In the genomic region with DNA sequence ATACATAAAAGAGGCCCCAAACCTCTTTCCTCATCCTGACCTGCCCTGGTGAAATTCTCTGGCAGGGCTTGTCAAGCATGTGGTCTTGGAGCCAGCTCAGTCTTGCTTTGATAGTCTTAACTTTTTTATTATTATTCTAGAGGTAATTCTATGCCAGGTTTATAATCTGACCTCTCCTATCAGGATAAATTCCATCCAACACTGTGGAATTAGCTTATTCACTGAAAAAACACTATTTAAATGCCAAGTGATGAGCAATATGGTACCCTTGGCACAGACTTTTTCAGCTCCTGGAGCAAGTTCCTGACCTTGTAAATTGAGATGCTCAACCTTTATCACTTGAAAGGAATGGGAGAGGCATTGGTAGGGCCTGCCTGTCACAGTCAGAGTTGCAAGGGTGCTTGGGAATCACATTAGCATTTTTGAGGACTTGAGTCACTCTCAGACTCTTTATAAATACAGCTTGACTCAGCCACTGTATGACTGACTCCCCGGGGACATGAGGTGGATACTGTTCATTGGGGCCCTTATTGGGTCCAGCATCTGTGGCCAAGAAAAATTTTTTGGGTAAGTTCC, we compare ENCODE assay signal across 10 cellular contexts. TPM values are rescaled to one million over a fixed set of nuclear protein-coding genes. Genes with fewer than 3 reads are reported as not detected.
DNase-seq lines count a peak whose midpoint lies in the region; ATAC-seq and TF ChIP-seq lines count a peak whose summit lies in the region.
"Had no signal": no experiment of that assay in that cellular context is flagged by ENCODE, and none has a peak within 500 bp of the region (broad histone marks: within the 10 kb centered on the region; RNA-seq: fewer than 3 reads in every experiment).

A gene with protein sequence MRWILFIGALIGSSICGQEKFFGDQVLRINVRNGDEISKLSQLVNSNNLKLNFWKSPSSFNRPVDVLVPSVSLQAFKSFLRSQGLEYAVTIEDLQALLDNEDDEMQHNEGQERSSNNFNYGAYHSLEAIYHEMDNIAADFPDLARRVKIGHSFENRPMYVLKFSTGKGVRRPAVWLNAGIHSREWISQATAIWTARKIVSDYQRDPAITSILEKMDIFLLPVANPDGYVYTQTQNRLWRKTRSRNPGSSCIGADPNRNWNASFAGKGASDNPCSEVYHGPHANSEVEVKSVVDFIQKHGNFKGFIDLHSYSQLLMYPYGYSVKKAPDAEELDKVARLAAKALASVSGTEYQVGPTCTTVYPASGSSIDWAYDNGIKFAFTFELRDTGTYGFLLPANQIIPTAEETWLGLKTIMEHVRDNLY (plus strand): TSS at position 480 of the 576 bp plus-strand sequence. CDS start 20 bp downstream, at position 500.

- H3K9me3 Mint-ChIP-seq in CD4-positive, alpha-beta memory T cell = peaks cover 0 to 2% (median 0%) of the 10 kb centered on the region in 8 donors

- H3K4me1 ChIP-seq in RWPE2 (ENCODE audit: insufficient read depth, poor library complexity, severe bottlenecking) = peaks cover 46% of the 10 kb centered on the region
- H3K4me1 ChIP-seq in CD4-positive, alpha-beta memory T cell (ENCODE audit: insufficient read depth, low read length) = no peaks in the 10 kb centered on the region

- TF ChIP-seq CTCF in RWPE2 (IDR thresholded peaks at IDR 0.05; ENCODE audit: poor library complexity, severe bottlenecking) (no peak), fibroblast of pulmonary artery (IDR thresholded peaks at IDR 0.05; ENCODE audit: low read length, missing control alignments) (no peak)

- H3K4me3 ChIP-seq in RWPE2 (ENCODE audit: severe bottlenecking) (peak within 1 kb of the TSS; percentile 13), fibroblast of pulmonary artery (replicated peaks; ENCODE audit: low read depth, low read length) (no peak within 1 kb of the TSS)
- no peak within 1 kb of the TSS for H3K4me3 ChIP-seq in CD4-positive, alpha-beta memory T cell (ENCODE audit: low read length in 2 of 2)
- H3K4me3 ChIP-seq: tibial nerve had no signal

- H3K27me3 ChIP-seq in RWPE2 (ENCODE audit: insufficient read depth, poor library complexity, severe bottlenecking) = no peaks in the 10 kb centered on the region
- H3K27me3 ChIP-seq in CD4-positive, alpha-beta memory T cell (ENCODE audit: insufficient read depth, low read length) = no peaks in the 10 kb centered on the region
- H3K27me3 ChIP-seq: tibial nerve had no signal

- H3K27ac ChIP-seq in RWPE2 (ENCODE audit: poor library complexity, severe bottlenecking) = peak within 1 kb of the TSS; percentile 95
- no peak within 1 kb of the TSS for H3K27ac ChIP-seq in CD4-positive, alpha-beta memory T cell (ENCODE audit: low read depth, low read length)
- H3K27ac ChIP-seq: 22Rv1 had no signal

- no peaks in the 10 kb centered on the region for H3K36me3 Mint-ChIP-seq in CD4-positive, alpha-beta memory T cell

- H3K9me3 ChIP-seq in RWPE2 (ENCODE audit: severe bottlenecking) = no peaks in the 10 kb centered on the region
- H3K9me3 ChIP-seq in CD4-positive, alpha-beta memory T cell (ENCODE audit: control insufficient read depth in 1 of 2, low read length in 2 of 2) = no peaks in the 10 kb centered on the region
- H3K9me3 ChIP-seq: tibial nerve had no signal

- no peak within 1 kb of the TSS for H3K4me3 Mint-ChIP-seq in CD4-positive, alpha-beta memory T cell

- H3K27me3 Mint-ChIP-seq in CD4-positive, alpha-beta memory T cell = peaks cover 1 to 4% of the 10 kb centered on the region in 2 donors

- H3K27ac Mint-ChIP-seq in CD4-positive, alpha-beta memory T cell = no peak within 1 kb of the TSS

- POLR2A ChIA-PET in CD4-positive, alpha-beta memory T cell (lab: Charles Lee; ENCODE audit: partially characterized antibody) = no interaction called here

- ATAC-seq in RWPE2 (ENCODE audit: low read depth) = peak; percentile 88

- H3K4me1 Mint-ChIP-seq in CD4-positive, alpha-beta memory T cell = peaks cover 0 to 1% (median 0%) of the 10 kb centered on the region in 4 donors

- CTCF ChIA-PET in CD4-positive, alpha-beta memory T cell (lab: Charles Lee; ENCODE audit: partially characterized antibody) = interaction anchor here (1.0 to 1.8 kb wide), 2 partner anchors 11 to 50 kb away, joined by 3 to 4 read pairs; no protein-coding TSS in a partner anchor

- intact Hi-C loops in CD4-positive, alpha-beta memory T cell (cut with micrococcal nuclease) = no loop called here

- no peaks in the 10 kb centered on the region for H3K36me3 ChIP-seq in RWPE2 (ENCODE audit: low read depth)
- H3K36me3 ChIP-seq in CD4-positive, alpha-beta memory T cell (ENCODE audit: insufficient read depth, low read length) = no peaks in the 10 kb centered on the region
- H3K36me3 ChIP-seq: tibial nerve had no signal

- peak; percentile 26 for DNase-seq in DMS53 (lab: John Stamatoyannopoulos, UW)
- no peak for DNase-seq in DMS53 treated with DMSO at 0.1 percent for 48 hours (lab: John Stamatoyannopoulos, UW; ENCODE audit: unreplicated experiment)
- peak; percentile 92 for DNase-seq in RWPE2 (ENCODE audit: low spot score)
- DNase-seq in fibroblast of pulmonary artery (ENCODE audit: low read depth) = peak; percentile 86
- peak; percentile 66 for DNase-seq in smooth muscle cell of the brain vasculature (ENCODE audit: low read depth, low spot score)
- no peak for DNase-seq in CD4-positive, alpha-beta memory T cell
- no peak for DNase-seq in NCI-H526 treated with DMSO at 0.1 percent for 48 hours (lab: John Stamatoyannopoulos, UW)
- DNase-seq in NCI-H128 (lab: John Stamatoyannopoulos, UW; ENCODE audit: unreplicated experiment) = no peak

RNA-seq across cellular contexts. Expression of the gene that starts here (rescaled TPM):
- total RNA-seq in CD4-positive, alpha-beta memory T cell = not detected
- polyA plus RNA-seq in CD4-positive, alpha-beta memory T cell = not detected

Comparison
In these comparisons a context has a peak if more than half of its experiments do, and no peak if none do; other contexts are left out.
1. DNase-seq: peak in DMS53 (single experiment), RWPE2 (single experiment), fibroblast of pulmonary artery (single experiment) and smooth muscle cell of the brain vasculature (single experiment); none in DMS53 treated with DMSO at 0.1 percent for 48 hours (single experiment), CD4-positive, alpha-beta memory T cell (0 of 5), NCI-H526 treated with DMSO at 0.1 percent for 48 hours (single experiment) and NCI-H128 (single experiment).